Comparison of ENCODE assay signal across 8 cellular contexts in genomic region chr14:90726656-90727055, GRCh38.
DNase-seq lines count a peak whose midpoint lies in the region; ATAC-seq and TF ChIP-seq lines count a peak whose summit lies in the region.

No MANE protein-coding gene starts in this region.

- H3K4me3 ChIP-seq in AG09309 (ENCODE audit: control insufficient read depth, low read depth, low read length), result no peak overlapping the region
- H3K4me3 ChIP-seq in epithelial cell of esophagus (ENCODE audit: low read length), result no peak overlapping the region

- ATAC-seq in GM21619 (IDR thresholded peaks at IDR 0.05; ENCODE audit: unreplicated experiment), result no peak
- no peak for ATAC-seq in GM21381 (IDR thresholded peaks at IDR 0.05; ENCODE audit: unreplicated experiment)

- TF ChIP-seq CTCF in AG09309 (IDR thresholded peaks at IDR 0.05; ENCODE audit: control insufficient read depth, insufficient read depth, low read depth, low read length, missing control alignments) (peak; percentile 2), epithelial cell of esophagus (IDR thresholded peaks at IDR 0.05; ENCODE audit: insufficient read depth, low read depth, low read length, missing control alignments) (peak; percentile 58), nephron progenitor cell (IDR thresholded peaks at IDR 0.05) (no peak)

- H3K27me3 Mint-ChIP-seq in nephron progenitor cell (ENCODE audit: low read depth, poor library complexity), result no peaks in the 10 kb centered on the region

- H3K27ac Mint-ChIP-seq in nephron progenitor cell, result no peak overlapping the region

- H3K4me1 Mint-ChIP-seq in nephron progenitor cell, result peaks cover 10% of the 10 kb centered on the region

- H3K4me3 Mint-ChIP-seq in nephron progenitor cell, result no peak overlapping the region

- DNase-seq in AG09309 (ENCODE audit: low read depth) (no peak), NCI-H187 treated with DMSO at 0.1 percent for 48 hours (lab: John Stamatoyannopoulos, UW) (peak; percentile 28), epithelial cell of esophagus (ENCODE audit: low read depth) (peak; percentile 81), nephron progenitor cell (peak; percentile 21), SKM-1 treated with dmso at 0.1 percent for 144 hours (lab: John Stamatoyannopoulos, UW; ENCODE audit: unreplicated experiment) (no peak)
- no peak for DNase-seq in activated effector memory CD4-positive, alpha-beta T cell treated with anti-CD3 and anti-CD28 coated beads, Interleukin-2, amount 50 U/mL, for 16 hours

- peaks cover 17% of the 10 kb centered on the region for H3K36me3 Mint-ChIP-seq in nephron progenitor cell (ENCODE audit: low read depth)

- H3K9me3 Mint-ChIP-seq in nephron progenitor cell, result peaks cover 3% of the 10 kb centered on the region

Comparison
In these comparisons a context has a peak if more than half of its experiments do, and no peak if none do; other contexts are left out.
1. DNase-seq: peak in NCI-H187 treated with DMSO at 0.1 percent for 48 hours (single experiment), epithelial cell of esophagus (single experiment) and nephron progenitor cell (single experiment); none in AG09309 (single experiment), SKM-1 treated with dmso at 0.1 percent for 144 hours (single experiment) and activated effector memory CD4-positive, alpha-beta T cell treated with anti-CD3 and anti-CD28 coated beads, Interleukin-2, amount 50 U/mL, for 16 hours (single experiment).